Comparison of ENCODE assay signal across 25 cellular contexts in genomic region chr12:9605490-9605889, GRCh38. TPM values are rescaled to one million over a fixed set of nuclear protein-coding genes. Genes with fewer than 3 reads are reported as not detected.
DNase-seq lines count a peak whose midpoint lies in the region; ATAC-seq, FAIRE-seq and TF ChIP-seq lines count a peak whose summit lies in the region.
"Had no signal": no experiment of that assay in that cellular context is flagged by ENCODE, and none has a peak within 500 bp of the region (broad histone marks: within the 10 kb centered on the region; RNA-seq: fewer than 3 reads in every experiment).

No MANE protein-coding gene starts in this region.

- H3K27ac Mint-ChIP-seq in activated CD4-positive, alpha-beta memory T cell treated with anti-CD3 and anti-CD28 coated beads, Interleukin-2, amount 10 ng/mL, durations not matched to agents 7 days and 5 days = no peak overlapping the region
- H3K27ac Mint-ChIP-seq in activated CD4-positive, alpha-beta memory T cell treated with anti-CD3 and anti-CD28 coated beads for 36 hours = no peak overlapping the region
- H3K27ac Mint-ChIP-seq in activated naive CD8-positive, alpha-beta T cell treated with anti-CD3 and anti-CD28 coated beads, Interleukin-2, amount 50 U/mL, for 24 hours = no peak overlapping the region
- H3K27ac Mint-ChIP-seq in activated naive CD8-positive, alpha-beta T cell treated with anti-CD3 and anti-CD28 coated beads for 36 hours = no peak overlapping the region
- H3K27ac Mint-ChIP-seq in chondrocyte (ENCODE audit: unreplicated experiment) = no peak overlapping the region

- peaks cover 13% of the 10 kb centered on the region for H3K9me3 Mint-ChIP-seq in activated CD4-positive, alpha-beta memory T cell treated with anti-CD3 and anti-CD28 coated beads, Interleukin-2, amount 10 ng/mL, durations not matched to agents 7 days and 5 days
- H3K9me3 Mint-ChIP-seq in activated CD4-positive, alpha-beta memory T cell treated with anti-CD3 and anti-CD28 coated beads for 36 hours = peaks cover 13% of the 10 kb centered on the region
- no peaks in the 10 kb centered on the region for H3K9me3 Mint-ChIP-seq in activated naive CD8-positive, alpha-beta T cell treated with anti-CD3 and anti-CD28 coated beads, Interleukin-2, amount 50 U/mL, for 24 hours
- H3K9me3 Mint-ChIP-seq in activated naive CD8-positive, alpha-beta T cell treated with anti-CD3 and anti-CD28 coated beads for 36 hours = peaks cover 11% of the 10 kb centered on the region
- peaks cover 5% of the 10 kb centered on the region for H3K9me3 Mint-ChIP-seq in chondrocyte (ENCODE audit: low read depth)

- ATAC-seq in activated naive CD8-positive, alpha-beta T cell treated with anti-CD3 and anti-CD28 coated beads, Interleukin-2, amount 50 U/mL, for 24 hours = no peak
- ATAC-seq in GM12878 = no peak
- no peak for ATAC-seq in gastrocnemius medialis
- ATAC-seq in HG02970 (IDR thresholded peaks at IDR 0.05; ENCODE audit: low FRiP score, unreplicated experiment) = no peak
- ATAC-seq: HCT116, Panc1 had no signal

- H3K4me1 Mint-ChIP-seq in activated CD4-positive, alpha-beta memory T cell treated with anti-CD3 and anti-CD28 coated beads, Interleukin-2, amount 10 ng/mL, durations not matched to agents 7 days and 5 days = peaks cover 28% of the 10 kb centered on the region
- peaks cover 30% of the 10 kb centered on the region for H3K4me1 Mint-ChIP-seq in activated CD4-positive, alpha-beta memory T cell treated with anti-CD3 and anti-CD28 coated beads for 36 hours (ENCODE audit: low read depth)
- H3K4me1 Mint-ChIP-seq in activated naive CD8-positive, alpha-beta T cell treated with anti-CD3 and anti-CD28 coated beads, Interleukin-2, amount 50 U/mL, for 24 hours = peaks cover 12% of the 10 kb centered on the region
- peaks cover 13% of the 10 kb centered on the region for H3K4me1 Mint-ChIP-seq in activated naive CD8-positive, alpha-beta T cell treated with anti-CD3 and anti-CD28 coated beads for 36 hours
- H3K4me1 Mint-ChIP-seq in chondrocyte (ENCODE audit: low read depth) = no peaks in the 10 kb centered on the region

- no peaks in the 10 kb centered on the region for H4K20me1 ChIP-seq in GM12878 (ENCODE audit: control insufficient read depth, insufficient read depth)
- H4K20me1 ChIP-seq: BLaER1 had no signal

- H3K36me3 ChIP-seq in GM12878 (ENCODE audit: control insufficient read depth in 2 of 2, insufficient read depth in 2 of 2, low read length in 1 of 2) (no peaks in the 10 kb centered on the region), gastrocnemius medialis (no peaks in the 10 kb centered on the region)

- H3K4me3 ChIP-seq in GM12878 (no peak overlapping the region), gastrocnemius medialis (no peak overlapping the region)
- H3K4me3 ChIP-seq: BLaER1 had no signal

- H3K36me3 Mint-ChIP-seq in activated CD4-positive, alpha-beta memory T cell treated with anti-CD3 and anti-CD28 coated beads, Interleukin-2, amount 10 ng/mL, durations not matched to agents 7 days and 5 days (ENCODE audit: low read depth) = peaks cover 26% of the 10 kb centered on the region
- H3K36me3 Mint-ChIP-seq in activated CD4-positive, alpha-beta memory T cell treated with anti-CD3 and anti-CD28 coated beads for 36 hours = peaks cover 12% of the 10 kb centered on the region
- H3K36me3 Mint-ChIP-seq in activated naive CD8-positive, alpha-beta T cell treated with anti-CD3 and anti-CD28 coated beads, Interleukin-2, amount 50 U/mL, for 24 hours (ENCODE audit: low read depth) = peaks cover 6% of the 10 kb centered on the region
- peaks cover 20% of the 10 kb centered on the region for H3K36me3 Mint-ChIP-seq in activated naive CD8-positive, alpha-beta T cell treated with anti-CD3 and anti-CD28 coated beads for 36 hours
- no peaks in the 10 kb centered on the region for H3K36me3 Mint-ChIP-seq in chondrocyte (ENCODE audit: low read depth)

- H3K27ac ChIP-seq in GM12878 (ENCODE audit: control insufficient read depth, insufficient read depth) = no peak overlapping the region
- no peak overlapping the region for H3K27ac ChIP-seq in gastrocnemius medialis
- H3K27ac ChIP-seq: 22Rv1, BLaER1, KMS-11 had no signal

- no peaks in the 10 kb centered on the region for H3K27me3 Mint-ChIP-seq in activated CD4-positive, alpha-beta memory T cell treated with anti-CD3 and anti-CD28 coated beads, Interleukin-2, amount 10 ng/mL, durations not matched to agents 7 days and 5 days
- H3K27me3 Mint-ChIP-seq in activated CD4-positive, alpha-beta memory T cell treated with anti-CD3 and anti-CD28 coated beads for 36 hours = no peaks in the 10 kb centered on the region
- no peaks in the 10 kb centered on the region for H3K27me3 Mint-ChIP-seq in activated naive CD8-positive, alpha-beta T cell treated with anti-CD3 and anti-CD28 coated beads, Interleukin-2, amount 50 U/mL, for 24 hours
- H3K27me3 Mint-ChIP-seq in activated naive CD8-positive, alpha-beta T cell treated with anti-CD3 and anti-CD28 coated beads for 36 hours = no peaks in the 10 kb centered on the region
- H3K27me3 Mint-ChIP-seq in chondrocyte (ENCODE audit: low read depth) = no peaks in the 10 kb centered on the region

- no TSS peak for BruUV-seq in GM12878 (replicated peaks; lab: Mats Ljungman, UMichigan)

- H3K9ac ChIP-seq in GM12878 (ENCODE audit: control insufficient read depth, insufficient read depth, low read length) = no peak overlapping the region
- H3K9ac ChIP-seq: BLaER1, KMS-11 had no signal

- 47% methylated on average over 2 of the region's 2 CpGs for WGBS in GM12878 (ENCODE audit: insufficient coverage, insufficient replicate concordance, low lambda C conversion rate, missing lambda C conversion rate)

- TF ChIP-seq CTCF in GM12878 (IDR thresholded peaks at IDR 0.05 in 2 of 3, conservative IDR thresholded peaks at IDR 0.05 in 1 of 3; ENCODE audit: control insufficient read depth in 2 of 3, extremely low read depth in 1 of 3, insufficient read depth in 1 of 3, low read depth in 3 of 3, low read length in 3 of 3) (no peak), gastrocnemius medialis (IDR thresholded peaks at IDR 0.05 in 4 of 5, conservative IDR thresholded peaks at IDR 0.05 in 1 of 5) (no peak), chondrocyte (IDR thresholded peaks at IDR 0.05) (no peak)

- H3K4me1 ChIP-seq in GM12878 (ENCODE audit: control insufficient read depth, insufficient read depth, low read length) (no peaks in the 10 kb centered on the region), gastrocnemius medialis (no peaks in the 10 kb centered on the region)
- H3K4me1 ChIP-seq: BLaER1 had no signal

- in situ Hi-C loops in GM12878 (cut with MboI) = no loop called here
- in situ Hi-C loops in gastrocnemius medialis (cut with MboI; ENCODE audit: low sequenced_read_pairs in 4 of 4) = no loop called here

- H3K79me2 ChIP-seq in GM12878 (ENCODE audit: control insufficient read depth, insufficient read depth, low read length) = no peaks in the 10 kb centered on the region

- intact Hi-C loops in activated CD4-positive, alpha-beta memory T cell treated with anti-CD3 and anti-CD28 coated beads for 36 hours (cut with micrococcal nuclease) = no loop called here
- intact Hi-C loops in GM12878 (cut with micrococcal nuclease; ENCODE audit: unreplicated experiment) (no loop called here), gastrocnemius medialis (cut with DNase I; ENCODE audit: low total_unique reads) (no loop called here)

- POLR2A ChIA-PET in activated CD4-positive, alpha-beta memory T cell treated with anti-CD3 and anti-CD28 coated beads, Interleukin-2, amount 10 ng/mL, durations not matched to agents 7 days and 5 days (lab: Charles Lee) = interaction anchor here (0.9 kb wide), 1 partner anchor 10 kb away, joined by 3 read pairs; no protein-coding TSS in a partner anchor
- POLR2A ChIA-PET in activated CD4-positive, alpha-beta memory T cell treated with anti-CD3 and anti-CD28 coated beads for 36 hours (lab: Charles Lee) = no interaction called here
- POLR2A ChIA-PET in GM12878 (lab: Charles Lee) = no interaction called here

- no peaks in the 10 kb centered on the region; a peak in 1 of 4 replicates for H3K27me3 ChIP-seq in GM12878 (replicated peaks in 1 of 2; ENCODE audit: control insufficient read depth in 2 of 2, insufficient read depth in 2 of 2, low read length in 1 of 2)
- H3K27me3 ChIP-seq in gastrocnemius medialis = no peaks in the 10 kb centered on the region
- H3K27me3 ChIP-seq: BLaER1 had no signal

- FAIRE-seq in GM12878 (lab: Jason Lieb, UNC) = peak; percentile 27
- FAIRE-seq: D721Med, H1, HTR-8/SVneo had no signal

- RAD21 ChIA-PET in GM12878 (lab: Charles Lee; ENCODE audit: unreplicated experiment) = no interaction called here

- TF ChIP-seq EP300 in GM12878 (IDR thresholded peaks at IDR 0.05; ENCODE audit: borderline replicate concordance in 1 of 2, control insufficient read depth in 1 of 2, low read depth in 2 of 2, low read length in 2 of 2) = no peak

- no peak overlapping the region for H2AFZ ChIP-seq in GM12878 (ENCODE audit: control insufficient read depth, low read depth, low read length)

- CTCF ChIA-PET in activated CD4-positive, alpha-beta memory T cell treated with anti-CD3 and anti-CD28 coated beads, Interleukin-2, amount 10 ng/mL, durations not matched to agents 7 days and 5 days (lab: Charles Lee) = interaction anchor here (1.0 kb wide), 1 partner anchor 10 kb away, joined by 3 read pairs; no protein-coding TSS in a partner anchor
- CTCF ChIA-PET in activated CD4-positive, alpha-beta memory T cell treated with anti-CD3 and anti-CD28 coated beads for 36 hours (lab: Charles Lee) = no interaction called here
- CTCF ChIA-PET in GM12878 (lab: Yijun Ruan, JAX) = no interaction called here

- TF ChIP-seq RAD21 in GM12878 (IDR thresholded peaks at IDR 0.05; ENCODE audit: insufficient read depth, low read depth, low read length) = no peak

- no peaks in the 10 kb centered on the region for H3K9me3 ChIP-seq in GM12878 (replicated peaks; ENCODE audit: control insufficient read depth, insufficient read depth, low read length)
- no peaks in the 10 kb centered on the region for H3K9me3 ChIP-seq in gastrocnemius medialis

- peak overlapping the region; percentile 18 for H3K4me3 Mint-ChIP-seq in activated CD4-positive, alpha-beta memory T cell treated with anti-CD3 and anti-CD28 coated beads, Interleukin-2, amount 10 ng/mL, durations not matched to agents 7 days and 5 days
- H3K4me3 Mint-ChIP-seq in activated CD4-positive, alpha-beta memory T cell treated with anti-CD3 and anti-CD28 coated beads for 36 hours = no peak overlapping the region
- peak overlapping the region; percentile 5 for H3K4me3 Mint-ChIP-seq in activated naive CD8-positive, alpha-beta T cell treated with anti-CD3 and anti-CD28 coated beads, Interleukin-2, amount 50 U/mL, for 24 hours
- H3K4me3 Mint-ChIP-seq in activated naive CD8-positive, alpha-beta T cell treated with anti-CD3 and anti-CD28 coated beads for 36 hours = no peak overlapping the region
- no peak overlapping the region for H3K4me3 Mint-ChIP-seq in chondrocyte (ENCODE audit: unreplicated experiment)

- no peak for TF ChIP-seq POLR2A in GM12878 (IDR thresholded peaks at IDR 0.05; ENCODE audit: low read depth, low read length)
- no peak for TF ChIP-seq POLR2A in gastrocnemius medialis (IDR thresholded peaks at IDR 0.05)

- DNase-seq in activated CD4-positive, alpha-beta memory T cell treated with anti-CD3 and anti-CD28 coated beads, Interleukin-2, amount 10 ng/mL, durations not matched to agents 7 days and 5 days = no peak
- no peak for DNase-seq in activated CD4-positive, alpha-beta memory T cell treated with anti-CD3 and anti-CD28 coated beads for 36 hours
- DNase-seq in activated naive CD8-positive, alpha-beta T cell treated with anti-CD3 and anti-CD28 coated beads, Interleukin-2, amount 50 U/mL, for 24 hours = no peak
- no peak for DNase-seq in activated naive CD8-positive, alpha-beta T cell treated with anti-CD3 and anti-CD28 coated beads for 36 hours
- no peak for DNase-seq in GM12878 (ENCODE audit: low read depth, low spot score)
- DNase-seq in gastrocnemius medialis = no peak
- DNase-seq in chondrocyte (ENCODE audit: low spot score) = no peak
- DNase-seq: ACHN, DMS53, IMR-90, NCI-H1092 treated with DMSO at 0.1 percent for 48 hours, NCI-H1436 treated with DMSO at 0.1 percent for 48 hours, NCI-H2029, NCI-H226, NCI-H510A treated with DMSO at 0.1 percent for 48 hours, NCI-H748 treated with DMSO at 0.1 percent for 48 hours had no signal

- SMC1A ChIA-PET in GM12878 (lab: Charles Lee; ENCODE audit: uncharacterized antibody, unreplicated experiment) = no interaction called here

- H3K4me2 ChIP-seq in GM12878 (ENCODE audit: control insufficient read depth, insufficient read depth) = no peak overlapping the region
- H3K4me2 ChIP-seq: BLaER1, KMS-11 had no signal

RNA-seq across cellular contexts. Expression of gene KLRB1, which starts 2.2 kb away (rescaled TPM):
- 10 to 100 TPM; 17.4 to 19.4 TPM for total RNA-seq in activated CD4-positive, alpha-beta memory T cell treated with anti-CD3 and anti-CD28 coated beads, Interleukin-2, amount 10 ng/mL, durations not matched to agents 7 days and 5 days
- total RNA-seq in activated CD4-positive, alpha-beta memory T cell treated with anti-CD3 and anti-CD28 coated beads for 36 hours = 1 to 10 TPM; 3.6 to 4.9 TPM
- not detected for total RNA-seq in activated naive CD8-positive, alpha-beta T cell treated with anti-CD3 and anti-CD28 coated beads for 36 hours
- not detected in 2 replicates for total RNA-seq in GM12878 (2013; cell fraction: nucleolus; rRNA removed)
- total RNA-seq in GM12878 (2014; rRNA removed) (not detected in 2 replicates), GM12878 (2014; rRNA removed; fragmentation: Illumina TruSeq; extraction: Trizol) (not detected in 2 replicates), GM12878 (2021) (not detected in 2 replicates), gastrocnemius medialis (1 to 10 TPM in 1 of 4 donors, not detected in 3; 1.0 TPM), chondrocyte (not detected in 3 replicates)
- polyA plus RNA-seq in GM12878 (2011; ENCODE audit: low read depth) = not detected
- polyA plus RNA-seq in GM12878 (2011; rRNA removed) (not detected in 2 replicates), GM12878 (2014; fragmentation: Illumina TruSeq; extraction: Trizol) (not detected in 2 replicates), GM12878 (2014; fragmentation: Nextera tagmentation; extraction: Ambion mirVana) (not detected), GM12878 (2014; rRNA removed) (not detected in 2 replicates), GM12878 (2016; fragmentation: Nextera tagmentation; extraction: Ambion mirVana) (not detected)
- polyA plus RNA-seq in GM12878 (2011; cell fraction: cytosol; rRNA removed) = not detected in 2 replicates
- not detected in 2 replicates for polyA plus RNA-seq in GM12878 (2011; cell fraction: nucleus; rRNA removed)
- polyA plus RNA-seq in GM12878 (2012) = 0.07 TPM in 1 of 2 replicates, not detected in the other
- polyA minus RNA-seq in GM12878 (2011; rRNA and poly(A)+ RNA removed) = not detected in 2 replicates
- not detected in 2 replicates for polyA minus RNA-seq in GM12878 (2011; cell fraction: cytosol; rRNA and poly(A)+ RNA removed)
- not detected in 2 replicates for polyA minus RNA-seq in GM12878 (2011; cell fraction: nucleus; rRNA and poly(A)+ RNA removed)
- total RNA-seq: H1, IMR-90 had no signal
- polyA plus RNA-seq: H1, IMR-90 had no signal

Comparison
In these comparisons a context has a peak if more than half of its experiments do, and no peak if none do; other contexts are left out.
1. H3K4me3 Mint-ChIP-seq: peak in activated CD4-positive, alpha-beta memory T cell treated with anti-CD3 and anti-CD28 coated beads, Interleukin-2, amount 10 ng/mL, durations not matched to agents 7 days and 5 days (single experiment) and activated naive CD8-positive, alpha-beta T cell treated with anti-CD3 and anti-CD28 coated beads, Interleukin-2, amount 50 U/mL, for 24 hours (single experiment); none in activated CD4-positive, alpha-beta memory T cell treated with anti-CD3 and anti-CD28 coated beads for 36 hours (single experiment), activated naive CD8-positive, alpha-beta T cell treated with anti-CD3 and anti-CD28 coated beads for 36 hours (single experiment) and chondrocyte (single experiment).